ENCODE assay signal across 8 cellular contexts in genomic region chrX:23694606-23695005, GRCh38. TPM values are rescaled to one million over a fixed set of nuclear protein-coding genes. Genes with fewer than 3 reads are reported as not detected.
DNase-seq lines count a peak whose midpoint lies in the region; ATAC-seq, FAIRE-seq and TF ChIP-seq lines count a peak whose summit lies in the region.

No MANE protein-coding gene starts in this region.

- H3K27me3 ChIP-seq in BE2C (no peaks in the 10 kb centered on the region), bronchial epithelial cell (ENCODE audit: control insufficient read depth, insufficient read depth, low read length) (no peaks in the 10 kb centered on the region)

- TF ChIP-seq CTCF in BE2C (IDR thresholded peaks at IDR 0.05; ENCODE audit: low read depth, low read length), result peak; percentile 51
- peak; percentile 33 for TF ChIP-seq CTCF in bronchial epithelial cell (IDR thresholded peaks at IDR 0.05; ENCODE audit: insufficient read depth, low read length, severe bottlenecking)

- H3K4me3 ChIP-seq in BE2C (ENCODE audit: low read depth, low read length), result no peak overlapping the region
- no peak overlapping the region for H3K4me3 ChIP-seq in bronchial epithelial cell (ENCODE audit: low read depth, low read length)

- H3K4me1 ChIP-seq in BE2C, result no peaks in the 10 kb centered on the region

- in situ Hi-C loops in KBM-7 (cut with MboI; ENCODE audit: low pct_unique_long_range_greater_than_20kb, low sequenced_read_pairs), result loop anchor here (10.0 kb wide), 1 partner anchor 210 kb away; the partner anchor contains the start of genes APOO and CXorf58

- ATAC-seq in GM18511 (IDR thresholded peaks at IDR 0.05; ENCODE audit: unreplicated experiment), result peak; percentile 87
- no peak for ATAC-seq in HG02973 (IDR thresholded peaks at IDR 0.05; ENCODE audit: unreplicated experiment)

- no peak for FAIRE-seq in bronchial epithelial cell (lab: Jason Lieb, UNC)

- H3K36me3 ChIP-seq in BE2C, result no peaks in the 10 kb centered on the region
- H3K36me3 ChIP-seq in bronchial epithelial cell (ENCODE audit: control insufficient read depth, insufficient read depth, low read length), result no peaks in the 10 kb centered on the region

- no peaks in the 10 kb centered on the region for H3K9me3 ChIP-seq in BE2C

- peak; percentile 43 for DNase-seq in BE2C
- peak; percentile 55 for DNase-seq in KBM-7
- DNase-seq in T follicular helper cell (ENCODE audit: low read depth), result peak; percentile 27
- peak; percentile 39 for DNase-seq in bronchial epithelial cell (ENCODE audit: low read depth)
- peak; percentile 2 for DNase-seq in kidney glomerular epithelial cell (lab: John Stamatoyannopoulos, UW)
- peak; percentile 29 for DNase-seq in stimulated activated CD4-positive, alpha-beta T cell treated with anti-CD3 and anti-CD28 coated beads, Interleukin-4, amount 100 ng/mL, for 1 hour

RNA-seq across cellular contexts. Expression of gene PRDX4, which starts 27.3 kb away (rescaled TPM):
- 222 TPM for polyA plus RNA-seq in BE2C (2012; ENCODE audit: insufficient read depth, insufficient read length, low read depth)
- 147 and 179 TPM in 2 replicates for total RNA-seq in bronchial epithelial cell

RNA-seq across cellular contexts. Expression of gene ACOT9, which starts 48.5 kb away (rescaled TPM):
- polyA plus RNA-seq in BE2C (2012; ENCODE audit: insufficient read depth, insufficient read length, low read depth), result 10.6 TPM
- 29.2 and 66.1 TPM in 2 replicates for total RNA-seq in bronchial epithelial cell

Comparison
In these comparisons a context has a peak if more than half of its experiments do, and no peak if none do; other contexts are left out.
1. DNase-seq: peak in every context shown above with its lines; median percentile 55 in KBM-7; 43 in BE2C; 39 in bronchial epithelial cell; 29 in stimulated activated CD4-positive, alpha-beta T cell treated with anti-CD3 and anti-CD28 coated beads, Interleukin-4, amount 100 ng/mL, for 1 hour; 27 in T follicular helper cell; 2 in kidney glomerular epithelial cell.